Comparison of ENCODE assay signal across 7 cellular contexts in the genomic region with DNA sequence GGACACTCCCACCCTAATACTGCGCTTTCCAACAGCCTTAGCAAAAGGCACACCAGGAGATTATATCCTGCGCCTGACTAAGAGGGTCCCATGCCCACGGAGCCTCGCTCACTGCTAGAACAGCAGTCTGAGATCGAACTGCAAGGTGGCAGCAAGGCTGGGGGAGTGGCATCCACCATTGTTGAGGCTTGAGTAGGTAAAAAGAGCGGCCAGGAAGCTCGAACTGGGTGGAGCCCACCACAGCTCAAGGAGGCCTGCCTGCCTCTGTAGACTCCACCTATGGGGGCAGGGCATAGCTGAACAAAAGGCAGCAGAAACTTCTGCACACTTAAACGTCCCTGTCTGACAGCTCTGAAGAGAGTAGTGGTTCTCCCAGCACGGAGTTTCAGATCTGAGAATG.
DNase-seq lines count a peak whose midpoint lies in the region; ATAC-seq lines count a peak whose summit lies in the region.
"Not testable (repeated sequence)": the region's sequence is repeated elsewhere in the genome, so short reads cannot be mapped to it uniquely, and the experiment has no call there.

No MANE protein-coding gene starts in this region.

- H3K4me3 Mint-ChIP-seq in CD4-positive, alpha-beta memory T cell, result peak overlapping the region in 7 of 8 donors; percentile 36 to 81 (median 64)
- peak overlapping the region; percentile 14 for H3K4me3 Mint-ChIP-seq in T-helper 1 cell treated with Interleukin-12 subunit alpha and Interleukin-12 subunit beta and Interleukin-4 antibody, amounts not matched to agents 30 μg/mL and 1 μg/mL, for 36 hours
- H3K4me3 Mint-ChIP-seq in activated CD4-positive, alpha-beta memory T cell treated with anti-CD3 and anti-CD28 coated beads, Interleukin-2, amount 10 ng/mL, durations not matched to agents 7 days and 5 days; activated naive CD4-positive, alpha-beta T cell treated with anti-CD3 and anti-CD28 coated beads, Interleukin-2, amount 50 U/mL, for 24 hours; stimulated activated naive CD8-positive, alpha-beta T cell treated with anti-CD3 and anti-CD28 coated beads, Interleukin-15, Interleukin-2, amounts not matched to agents 100 ng/mL and 50 ng/mL, for 24 hours: not testable (repeated sequence)
- H3K4me3 Mint-ChIP-seq in activated T-helper 17 cell treated with anti-CD3 and anti-CD28 coated beads, Interleukin-2, amount 50 U/mL, for 72 hours, result peak overlapping the region; percentile 20
- H3K4me3 Mint-ChIP-seq in central memory CD8-positive, alpha-beta T cell, result peak overlapping the region; percentile 63

- DNase-seq in CD4-positive, alpha-beta memory T cell, result peak in 2 of 5 donors; percentile 31 to 55
- DNase-seq in activated CD4-positive, alpha-beta memory T cell treated with anti-CD3 and anti-CD28 coated beads, Interleukin-2, amount 10 ng/mL, durations not matched to agents 7 days and 5 days, result peak; percentile 44
- not testable (repeated sequence) for DNase-seq in central memory CD8-positive, alpha-beta T cell (ENCODE audit: low spot score in 2 of 2)

- H3K36me3 Mint-ChIP-seq in CD4-positive, alpha-beta memory T cell, result peaks cover 76 to 86% of the 10 kb centered on the region in 2 donors
- H3K36me3 Mint-ChIP-seq in T-helper 1 cell treated with Interleukin-12 subunit alpha and Interleukin-12 subunit beta and Interleukin-4 antibody, amounts not matched to agents 30 μg/mL and 1 μg/mL, for 36 hours (ENCODE audit: low read depth), result peaks cover 66% of the 10 kb centered on the region
- peaks cover 86% of the 10 kb centered on the region for H3K36me3 Mint-ChIP-seq in activated CD4-positive, alpha-beta memory T cell treated with anti-CD3 and anti-CD28 coated beads, Interleukin-2, amount 10 ng/mL, durations not matched to agents 7 days and 5 days (ENCODE audit: low read depth)
- H3K36me3 Mint-ChIP-seq in activated T-helper 17 cell treated with anti-CD3 and anti-CD28 coated beads, Interleukin-2, amount 50 U/mL, for 72 hours (ENCODE audit: low read depth), result peaks cover 94% of the 10 kb centered on the region
- H3K36me3 Mint-ChIP-seq in activated naive CD4-positive, alpha-beta T cell treated with anti-CD3 and anti-CD28 coated beads, Interleukin-2, amount 50 U/mL, for 24 hours, result peaks cover 58% of the 10 kb centered on the region
- H3K36me3 Mint-ChIP-seq in central memory CD8-positive, alpha-beta T cell (ENCODE audit: insufficient read depth), result peaks cover 76% of the 10 kb centered on the region
- H3K36me3 Mint-ChIP-seq in stimulated activated naive CD8-positive, alpha-beta T cell treated with anti-CD3 and anti-CD28 coated beads, Interleukin-15, Interleukin-2, amounts not matched to agents 100 ng/mL and 50 ng/mL, for 24 hours (ENCODE audit: low read depth), result peaks cover 84% of the 10 kb centered on the region

- peaks cover 63 to 94% (median 79%) of the 10 kb centered on the region in 4 donors for H3K4me1 Mint-ChIP-seq in CD4-positive, alpha-beta memory T cell
- peaks cover 53% of the 10 kb centered on the region for H3K4me1 Mint-ChIP-seq in T-helper 1 cell treated with Interleukin-12 subunit alpha and Interleukin-12 subunit beta and Interleukin-4 antibody, amounts not matched to agents 30 μg/mL and 1 μg/mL, for 36 hours (ENCODE audit: low read depth)
- H3K4me1 Mint-ChIP-seq in activated CD4-positive, alpha-beta memory T cell treated with anti-CD3 and anti-CD28 coated beads, Interleukin-2, amount 10 ng/mL, durations not matched to agents 7 days and 5 days, result peaks cover 63% of the 10 kb centered on the region
- peaks cover 49% of the 10 kb centered on the region for H3K4me1 Mint-ChIP-seq in activated T-helper 17 cell treated with anti-CD3 and anti-CD28 coated beads, Interleukin-2, amount 50 U/mL, for 72 hours
- peaks cover 91% of the 10 kb centered on the region for H3K4me1 Mint-ChIP-seq in activated naive CD4-positive, alpha-beta T cell treated with anti-CD3 and anti-CD28 coated beads, Interleukin-2, amount 50 U/mL, for 24 hours
- peaks cover 78% of the 10 kb centered on the region for H3K4me1 Mint-ChIP-seq in central memory CD8-positive, alpha-beta T cell
- H3K4me1 Mint-ChIP-seq in stimulated activated naive CD8-positive, alpha-beta T cell treated with anti-CD3 and anti-CD28 coated beads, Interleukin-15, Interleukin-2, amounts not matched to agents 100 ng/mL and 50 ng/mL, for 24 hours (ENCODE audit: low read depth), result peaks cover 82% of the 10 kb centered on the region

- not testable (repeated sequence) for H3K36me3 ChIP-seq in CD4-positive, alpha-beta memory T cell (ENCODE audit: insufficient read depth, low read length)

- POLR2A ChIA-PET in CD4-positive, alpha-beta memory T cell (lab: Charles Lee; ENCODE audit: partially characterized antibody), result interaction anchor here (0.7 to 1.8 kb wide), 8 partner anchors 9 to 82 kb away, joined by 3 to 6 read pairs (median 4); partner anchors contain the start of gene CDC42SE2
- POLR2A ChIA-PET in activated CD4-positive, alpha-beta memory T cell treated with anti-CD3 and anti-CD28 coated beads, Interleukin-2, amount 10 ng/mL, durations not matched to agents 7 days and 5 days (lab: Charles Lee), result interaction anchor here (1.0 to 1.7 kb wide), 7 partner anchors 11 to 78 kb away, joined by 3 to 7 read pairs (median 4); no protein-coding TSS in a partner anchor

- not testable (repeated sequence) for H3K4me3 ChIP-seq in CD4-positive, alpha-beta memory T cell (ENCODE audit: low read length in 2 of 2)

- peaks cover 50% of the 10 kb centered on the region for H3K4me1 ChIP-seq in CD4-positive, alpha-beta memory T cell (ENCODE audit: insufficient read depth, low read length)

- intact Hi-C loops in CD4-positive, alpha-beta memory T cell (cut with micrococcal nuclease), result not testable (repeated sequence)

- not testable (repeated sequence) for H3K27me3 Mint-ChIP-seq in CD4-positive, alpha-beta memory T cell; T-helper 1 cell treated with Interleukin-12 subunit alpha and Interleukin-12 subunit beta and Interleukin-4 antibody, amounts not matched to agents 30 μg/mL and 1 μg/mL, for 36 hours (ENCODE audit: low read depth); activated CD4-positive, alpha-beta memory T cell treated with anti-CD3 and anti-CD28 coated beads, Interleukin-2, amount 10 ng/mL, durations not matched to agents 7 days and 5 days; activated T-helper 17 cell treated with anti-CD3 and anti-CD28 coated beads, Interleukin-2, amount 50 U/mL, for 72 hours; activated naive CD4-positive, alpha-beta T cell treated with anti-CD3 and anti-CD28 coated beads, Interleukin-2, amount 50 U/mL, for 24 hours; central memory CD8-positive, alpha-beta T cell; stimulated activated naive CD8-positive, alpha-beta T cell treated with anti-CD3 and anti-CD28 coated beads, Interleukin-15, Interleukin-2, amounts not matched to agents 100 ng/mL and 50 ng/mL, for 24 hours

- peaks cover 0 to 28% (median 4%) of the 10 kb centered on the region in 8 donors for H3K9me3 Mint-ChIP-seq in CD4-positive, alpha-beta memory T cell
- H3K9me3 Mint-ChIP-seq in T-helper 1 cell treated with Interleukin-12 subunit alpha and Interleukin-12 subunit beta and Interleukin-4 antibody, amounts not matched to agents 30 μg/mL and 1 μg/mL, for 36 hours, result peaks cover 29% of the 10 kb centered on the region
- peaks cover 25% of the 10 kb centered on the region for H3K9me3 Mint-ChIP-seq in activated CD4-positive, alpha-beta memory T cell treated with anti-CD3 and anti-CD28 coated beads, Interleukin-2, amount 10 ng/mL, durations not matched to agents 7 days and 5 days
- not testable (repeated sequence) for H3K9me3 Mint-ChIP-seq in activated T-helper 17 cell treated with anti-CD3 and anti-CD28 coated beads, Interleukin-2, amount 50 U/mL, for 72 hours; activated naive CD4-positive, alpha-beta T cell treated with anti-CD3 and anti-CD28 coated beads, Interleukin-2, amount 50 U/mL, for 24 hours; stimulated activated naive CD8-positive, alpha-beta T cell treated with anti-CD3 and anti-CD28 coated beads, Interleukin-15, Interleukin-2, amounts not matched to agents 100 ng/mL and 50 ng/mL, for 24 hours
- H3K9me3 Mint-ChIP-seq in central memory CD8-positive, alpha-beta T cell, result peaks cover 10% of the 10 kb centered on the region

- ATAC-seq in activated T-helper 17 cell treated with anti-CD3 and anti-CD28 coated beads, Interleukin-2, amount 50 U/mL, for 72 hours (replicated peaks); central memory CD8-positive, alpha-beta T cell (replicated peaks; ENCODE audit: extremely low read depth, poor library complexity, severe bottlenecking): not testable (repeated sequence)

- peak overlapping the region; percentile 30 to 90 (median 79) for H3K27ac Mint-ChIP-seq in CD4-positive, alpha-beta memory T cell
- not testable (repeated sequence) for H3K27ac Mint-ChIP-seq in T-helper 1 cell treated with Interleukin-12 subunit alpha and Interleukin-12 subunit beta and Interleukin-4 antibody, amounts not matched to agents 30 μg/mL and 1 μg/mL, for 36 hours; activated CD4-positive, alpha-beta memory T cell treated with anti-CD3 and anti-CD28 coated beads, Interleukin-2, amount 10 ng/mL, durations not matched to agents 7 days and 5 days
- H3K27ac Mint-ChIP-seq in activated T-helper 17 cell treated with anti-CD3 and anti-CD28 coated beads, Interleukin-2, amount 50 U/mL, for 72 hours, result peak overlapping the region; percentile 39
- peak overlapping the region; percentile 92 for H3K27ac Mint-ChIP-seq in activated naive CD4-positive, alpha-beta T cell treated with anti-CD3 and anti-CD28 coated beads, Interleukin-2, amount 50 U/mL, for 24 hours
- H3K27ac Mint-ChIP-seq in central memory CD8-positive, alpha-beta T cell (ENCODE audit: low read depth), result peak overlapping the region; percentile 84
- peak overlapping the region; percentile 28 for H3K27ac Mint-ChIP-seq in stimulated activated naive CD8-positive, alpha-beta T cell treated with anti-CD3 and anti-CD28 coated beads, Interleukin-15, Interleukin-2, amounts not matched to agents 100 ng/mL and 50 ng/mL, for 24 hours

- not testable (repeated sequence) for H3K9me3 ChIP-seq in CD4-positive, alpha-beta memory T cell (ENCODE audit: control insufficient read depth in 1 of 2, low read length in 2 of 2)

- not testable (repeated sequence) for H3K27ac ChIP-seq in CD4-positive, alpha-beta memory T cell (ENCODE audit: low read depth, low read length)

- CTCF ChIA-PET in CD4-positive, alpha-beta memory T cell (lab: Charles Lee; ENCODE audit: partially characterized antibody), result interaction anchor here (1.0 to 2.2 kb wide), 7 partner anchors 12 to 38 kb away, joined by 3 to 12 read pairs (median 3); no protein-coding TSS in a partner anchor
- CTCF ChIA-PET in activated CD4-positive, alpha-beta memory T cell treated with anti-CD3 and anti-CD28 coated beads, Interleukin-2, amount 10 ng/mL, durations not matched to agents 7 days and 5 days (lab: Charles Lee), result not testable (repeated sequence)

- not testable (repeated sequence) for H3K27me3 ChIP-seq in CD4-positive, alpha-beta memory T cell (ENCODE audit: insufficient read depth, low read length)
